ENCODE assay signal across 12 cellular contexts in the genomic region with DNA sequence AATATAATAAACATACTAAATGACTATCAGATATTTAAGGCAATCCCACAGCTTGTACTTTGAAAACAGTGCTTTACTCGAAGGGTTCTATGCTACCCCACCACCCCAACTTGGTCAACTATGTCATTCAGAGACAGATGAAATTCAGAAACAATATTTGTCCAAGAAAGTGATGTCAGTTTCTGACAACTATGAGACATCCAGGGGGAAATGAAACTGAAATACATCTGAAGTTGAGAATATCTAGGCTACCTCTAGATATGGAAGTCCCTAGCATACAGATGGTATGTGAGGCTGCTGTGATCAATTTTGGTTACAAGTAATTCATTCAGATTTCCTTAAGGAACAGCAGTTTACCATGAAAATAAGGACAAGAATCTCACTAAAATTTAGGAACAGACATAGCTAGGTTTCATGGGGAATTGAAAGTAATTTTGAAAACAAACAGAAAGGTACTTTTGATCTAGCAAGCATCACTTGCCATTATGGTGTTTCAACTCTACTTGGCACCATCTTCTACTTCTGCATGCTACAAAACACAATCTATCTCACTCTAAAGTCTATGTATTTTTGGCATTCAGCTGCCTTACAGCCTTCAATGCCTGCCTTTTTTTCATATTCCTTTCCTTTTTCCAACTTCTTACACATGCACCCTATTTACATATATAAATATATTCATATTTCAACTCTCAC. TPM values are rescaled to one million over a fixed set of nuclear protein-coding genes. Genes with fewer than 3 reads are reported as not detected.
DNase-seq lines count a peak whose midpoint lies in the region; ATAC-seq and TF ChIP-seq lines count a peak whose summit lies in the region.
"Had no signal": no experiment of that assay in that cellular context is flagged by ENCODE, and none has a peak within 500 bp of the region (broad histone marks: within the 10 kb centered on the region; RNA-seq: fewer than 3 reads in every experiment).

No MANE protein-coding gene starts in this region.

- no peaks in the 10 kb centered on the region for H3K36me3 ChIP-seq in ovary

- no peak for TF ChIP-seq POLR2A in ovary (IDR thresholded peaks at IDR 0.05)

- WGBS in ovary, 3 donors = 86 to 98% (median 93%) methylated on average over 1 of the region's 1 CpG

- H3K36me3 Mint-ChIP-seq in activated CD4-positive, alpha-beta T cell treated with anti-CD3 and anti-CD28 coated beads, Interleukin-2, amount 10 ng/mL, durations not matched to agents 24 days and 14 days (ENCODE audit: low read depth) = peaks cover 57% of the 10 kb centered on the region
- H3K36me3 Mint-ChIP-seq in memory B cell = peaks cover 28% of the 10 kb centered on the region

- H3K9me3 Mint-ChIP-seq in activated CD4-positive, alpha-beta T cell treated with anti-CD3 and anti-CD28 coated beads, Interleukin-2, amount 10 ng/mL, durations not matched to agents 24 days and 14 days = no peaks in the 10 kb centered on the region
- H3K9me3 Mint-ChIP-seq in memory B cell = no peaks in the 10 kb centered on the region

- no peak for TF ChIP-seq EP300 in ovary (IDR thresholded peaks at IDR 0.05)

- H3K4me3 Mint-ChIP-seq in activated CD4-positive, alpha-beta T cell treated with anti-CD3 and anti-CD28 coated beads, Interleukin-2, amount 10 ng/mL, durations not matched to agents 24 days and 14 days = no peak overlapping the region
- no peak overlapping the region for H3K4me3 Mint-ChIP-seq in memory B cell

- no peak overlapping the region for H3K27ac ChIP-seq in ovary
- H3K27ac ChIP-seq: right lobe of liver had no signal

- no peaks in the 10 kb centered on the region for H3K9me3 ChIP-seq in ovary
- H3K9me3 ChIP-seq: right lobe of liver had no signal

- H3K27ac Mint-ChIP-seq in activated CD4-positive, alpha-beta T cell treated with anti-CD3 and anti-CD28 coated beads, Interleukin-2, amount 10 ng/mL, durations not matched to agents 24 days and 14 days = peak overlapping the region; percentile 34
- peak overlapping the region; percentile 89 for H3K27ac Mint-ChIP-seq in memory B cell

- DNase-seq in activated CD4-positive, alpha-beta T cell treated with anti-CD3 and anti-CD28 coated beads, Interleukin-2, amount 10 ng/mL, durations not matched to agents 24 days and 14 days = no peak
- DNase-seq in activated CD4-positive, alpha-beta T cell treated with anti-CD3 and anti-CD28 coated beads for 48 hours = no peak
- DNase-seq in memory B cell (ENCODE audit: low spot score in 2 of 2) (peak in 1 of 2 donors; percentile 2), NCI-H510A treated with DMSO at 0.1 percent for 48 hours (lab: John Stamatoyannopoulos, UW) (no peak), ovary (no peak), Ammon's horn (ENCODE audit: low spot score) (no peak)
- DNase-seq: ACHN, left cardiac atrium, right lobe of liver had no signal

- H3K4me3 ChIP-seq in ovary = no peak overlapping the region
- H3K4me3 ChIP-seq: right lobe of liver had no signal

- intact Hi-C loops in activated CD4-positive, alpha-beta T cell treated with anti-CD3 and anti-CD28 coated beads, Interleukin-2, amount 10 ng/mL, durations not matched to agents 24 days and 14 days (cut with micrococcal nuclease) = no loop called here
- intact Hi-C loops in ovary (cut with DNase I) = no loop called here

- H3K4me1 Mint-ChIP-seq in activated CD4-positive, alpha-beta T cell treated with anti-CD3 and anti-CD28 coated beads, Interleukin-2, amount 10 ng/mL, durations not matched to agents 24 days and 14 days = peaks cover 13% of the 10 kb centered on the region
- peaks cover 15% of the 10 kb centered on the region for H3K4me1 Mint-ChIP-seq in memory B cell

- H3K27me3 Mint-ChIP-seq in activated CD4-positive, alpha-beta T cell treated with anti-CD3 and anti-CD28 coated beads, Interleukin-2, amount 10 ng/mL, durations not matched to agents 24 days and 14 days = no peaks in the 10 kb centered on the region
- no peaks in the 10 kb centered on the region for H3K27me3 Mint-ChIP-seq in memory B cell

- ATAC-seq in GM21447 (IDR thresholded peaks at IDR 0.05; ENCODE audit: unreplicated experiment) (peak; percentile 91), HG03135 (IDR thresholded peaks at IDR 0.05; ENCODE audit: unreplicated experiment) (peak; percentile 90), memory B cell (ENCODE audit: low read depth) (peak; percentile 91)
- ATAC-seq: left cardiac atrium, right lobe of liver had no signal

- H3K27me3 ChIP-seq in ovary = no peaks in the 10 kb centered on the region
- H3K27me3 ChIP-seq: right lobe of liver had no signal

- H3K4me1 ChIP-seq in ovary (ENCODE audit: insufficient read depth) = no peaks in the 10 kb centered on the region
- H3K4me1 ChIP-seq: right lobe of liver had no signal

- no peak for TF ChIP-seq CTCF in ovary (IDR thresholded peaks at IDR 0.05)

RNA-seq across cellular contexts. Expression of a gene that starts 21.8 kb away (rescaled TPM):
- total RNA-seq in activated CD4-positive, alpha-beta T cell treated with anti-CD3 and anti-CD28 coated beads, Interleukin-2, amount 10 ng/mL, durations not matched to agents 24 days and 14 days = 66.9 and 69.1 TPM in 2 replicates
- total RNA-seq in ovary = 10 to 100 TPM; 28.4 to 52.4 (median 40.7) TPM
- 10 to 100 TPM; 38.4 to 59.4 TPM for polyA plus RNA-seq in ovary

RNA-seq across cellular contexts. Expression of a gene that starts 21.9 kb away (rescaled TPM):
- 15.5 and 16.3 TPM in 2 replicates for total RNA-seq in activated CD4-positive, alpha-beta T cell treated with anti-CD3 and anti-CD28 coated beads, Interleukin-2, amount 10 ng/mL, durations not matched to agents 24 days and 14 days
- total RNA-seq in ovary = 10 to 100 TPM; 24.9 to 41.4 (median 28.2) TPM
- 10 to 100 TPM; 21.8 to 44.8 TPM for polyA plus RNA-seq in ovary

RNA-seq across cellular contexts. Expression of a gene that starts 40.7 kb away (rescaled TPM):
- 33.7 and 36.0 TPM in 2 replicates for total RNA-seq in activated CD4-positive, alpha-beta T cell treated with anti-CD3 and anti-CD28 coated beads, Interleukin-2, amount 10 ng/mL, durations not matched to agents 24 days and 14 days
- under 1 TPM in 3 of 7 donors, not detected in 4; 0.10 to 0.48 (median 0.17) TPM for total RNA-seq in ovary
- under 1 TPM; 0.04 to 0.38 TPM for polyA plus RNA-seq in ovary
- total RNA-seq: epithelial cell of proximal tubule had no signal

Comparison
In these comparisons a context has a peak if more than half of its experiments do, and no peak if none do; other contexts are left out.
1. RNA of a gene that starts 40.7 kb away (total RNA-seq): 33.7 to 36.0 TPM in activated CD4-positive, alpha-beta T cell treated with anti-CD3 and anti-CD28 coated beads, Interleukin-2, amount 10 ng/mL, durations not matched to agents 24 days and 14 days; 0.10 to 0.48 TPM in ovary; every median in the first group is over 10 times any median in the second.
2. Peak in every context shown above with its lines, with median percentiles within 50 percentile points of each other: ATAC-seq.